3 cellular contexts compared by ENCODE assay signal in the genomic region with DNA sequence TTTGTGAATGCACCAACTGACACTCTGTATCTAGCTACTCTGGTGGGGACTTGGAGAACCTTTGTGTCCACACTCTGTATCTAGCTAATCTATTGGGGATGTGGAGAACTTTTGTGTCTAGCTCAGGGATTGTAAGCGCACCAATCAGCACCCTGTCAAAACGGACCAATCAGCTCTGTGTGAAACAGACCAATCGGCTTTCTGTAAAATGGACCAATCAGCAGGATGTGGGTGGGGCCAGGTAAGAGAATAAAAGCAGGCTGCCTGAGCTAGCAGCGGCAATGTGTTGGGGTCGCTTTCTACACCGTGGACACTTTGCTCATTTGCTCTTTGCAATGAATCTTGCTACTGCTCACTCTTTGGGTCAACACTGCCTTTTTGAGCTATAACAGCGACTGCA.
TF ChIP-seq lines count a peak whose summit lies in the region.

No MANE protein-coding gene starts in this region.

TF ChIP-seq in WTC11, 78 proteins besides CTCF, POLR2A, EP300 and RAD21:
- peak; percentile 67 for TF ChIP-seq NFYB (CRISPR knock-in tag; conservative IDR thresholded peaks at IDR 0.05; ENCODE audit: low read depth)

TF ChIP-seq in K562, 482 proteins besides CTCF, POLR2A, EP300 and RAD21:
- peak; percentile 85 for TF ChIP-seq NFYB (IDR thresholded peaks at IDR 0.05; ENCODE audit: extremely low read depth, insufficient read length)

TF ChIP-seq in HepG2, 621 proteins besides CTCF, POLR2A, EP300 and RAD21:
- TF ChIP-seq NFYB (CRISPR knock-in tag; IDR thresholded peaks at IDR 0.05), result peak; percentile 68
- peak; percentile 39; the same call in 1 of the 2 replicates for TF ChIP-seq NFYC (CRISPR knock-in tag; IDR thresholded peaks at IDR 0.05)
